ENCODE assay signal across 26 cellular contexts in the genomic region with DNA sequence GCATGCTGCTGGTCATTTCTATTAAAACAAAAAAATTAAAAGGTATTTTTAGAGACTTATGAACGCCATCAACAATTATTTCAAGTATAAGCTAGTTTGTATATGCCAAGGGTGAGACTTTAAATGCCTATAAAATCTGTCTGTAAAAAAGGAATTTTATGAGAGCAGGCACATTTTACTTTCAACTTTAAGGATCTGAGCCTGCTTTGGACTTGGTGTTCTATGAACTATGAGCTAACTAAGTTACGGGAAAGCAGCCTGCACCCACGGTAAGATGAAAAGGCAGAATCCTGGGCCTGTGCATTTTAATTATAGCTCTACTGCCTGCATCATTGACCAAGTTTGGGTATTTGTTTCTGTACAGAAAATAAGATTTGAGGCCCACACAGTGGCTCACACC.
"Had no signal": no experiment of that assay in that cellular context is flagged by ENCODE, and none has a peak within 500 bp of the region (broad histone marks: within the 10 kb centered on the region; RNA-seq: fewer than 3 reads in every experiment).

No MANE protein-coding gene starts in this region.

- H3K4me3 ChIP-seq: ascending aorta, cardiac muscle cell, gastrocnemius medialis, smooth muscle cell, thyroid gland, upper lobe of right lung had no signal

- H3K4me1 ChIP-seq: ascending aorta had no signal

- H3K9me3 ChIP-seq: ascending aorta, gastrocnemius medialis, thyroid gland, upper lobe of right lung had no signal

- H3K36me3 ChIP-seq: cardiac muscle cell, thyroid gland had no signal

- DNase-seq: activated CD4-positive, alpha-beta memory T cell treated with anti-CD3 and anti-CD28 coated beads for 36 hours; activated CD4-positive, alpha-beta T cell treated with anti-CD3 and anti-CD28 coated beads, Interleukin-2, amount 10 ng/mL, durations not matched to agents 24 days and 14 days; activated CD4-positive, CD25-positive, alpha-beta regulatory T cell treated with anti-CD3 and anti-CD28 coated beads, Interleukin-2, amount 50 U/mL, for 72 hours; activated CD8-positive, alpha-beta memory T cell treated with anti-CD3 and anti-CD28 coated beads, Interleukin-2, amount 50 U/mL, for 4 hours; activated gamma-delta T cell; activated naive CD4-positive, alpha-beta T cell treated with anti-CD3 and anti-CD28 coated beads, Interleukin-2, amount 10 ng/mL, durations not matched to agents 7 days and 5 days; activated naive CD8-positive, alpha-beta T cell treated with anti-CD3 and anti-CD28 coated beads, Interleukin-2, amount 10 ng/mL, durations not matched to agents 7 days and 5 days; activated T-cell treated with anti-CD3 and anti-CD28 coated beads, Interleukin-2, amount 50 U/mL, for 1 hour; cortex of kidney; effector memory CD8-positive, alpha-beta T cell; erythroblast; gastrocnemius medialis; glutamatergic neuron; left ventricle myocardium superior; retina; stimulated activated CD4-positive, alpha-beta T cell treated with anti-CD3 and anti-CD28 coated beads, Interleukin-1b, Interleukin-23, amount 100 ng/mL, for 48 hours; stimulated activated CD4-positive, alpha-beta T cell treated with anti-CD3 and anti-CD28 coated beads, Interleukin-4, amount 100 ng/mL, for 4 hours; stimulated activated CD8-positive, alpha-beta memory T cell treated with anti-CD3 and anti-CD28 coated beads, Interleukin-4, amount 100 ng/mL, for 48 hours; stimulated activated naive CD8-positive, alpha-beta T cell treated with anti-CD3 and anti-CD28 coated beads, Interleukin-15, amount 100 ng/mL, for 72 hours; upper lobe of right lung had no signal

- H3K27ac ChIP-seq: ascending aorta, cardiac muscle cell, gastrocnemius medialis, thyroid gland had no signal

- H3K27me3 ChIP-seq: ascending aorta, cardiac muscle cell, gastrocnemius medialis, thyroid gland, upper lobe of right lung had no signal

- ATAC-seq: effector memory CD8-positive, alpha-beta T cell; gastrocnemius medialis; left ventricle myocardium superior; natural killer cell treated with Interleukin-12 subunit alpha and Interleukin-12 subunit beta and Interleukin-15 and Interleukin-18, amount 100 ng/mL, for 72 hours; stimulated activated memory B cell treated with anti-CD40 and anti-IgM and Interleukin-4, amounts not matched to agents 10 μg/mL and 1 μg/mL and 100 μg/mL, for 72 hours; stimulated activated naive CD8-positive, alpha-beta T cell treated with anti-CD3 and anti-CD28 coated beads, Interleukin-15, amount 100 ng/mL, for 72 hours had no signal
